In genomic region chr2:190980630-190981214, GRCh38 we compare ENCODE assay signal across 9 cellular contexts. TPM values are rescaled to one million over a fixed set of nuclear protein-coding genes. Genes with fewer than 3 reads are reported as not detected.
DNase-seq lines count a peak whose midpoint lies in the region; ATAC-seq and TF ChIP-seq lines count a peak whose summit lies in the region.
"Had no signal": no experiment of that assay in that cellular context is flagged by ENCODE, and none has a peak within 500 bp of the region (broad histone marks: within the 10 kb centered on the region; RNA-seq: fewer than 3 reads in every experiment).

No MANE protein-coding gene starts in this region.

- H3K9ac ChIP-seq in KMS-11, result peak overlapping the region; percentile 58; the same call in 1 of the 2 replicates

- ATAC-seq in activated naive CD8-positive, alpha-beta T cell treated with anti-CD3 and anti-CD28 coated beads, Interleukin-2, amount 10 ng/mL, durations not matched to agents 7 days and 5 days (ENCODE audit: low read depth), result no peak
- ATAC-seq in GM21529 (IDR thresholded peaks at IDR 0.05; ENCODE audit: unreplicated experiment), result no peak
- no peak for ATAC-seq in GM18505 (IDR thresholded peaks at IDR 0.05; ENCODE audit: unreplicated experiment)
- no peak for ATAC-seq in HG03469 (IDR thresholded peaks at IDR 0.05; ENCODE audit: unreplicated experiment)

- no peak for TF ChIP-seq POLR2A in GM18505 (IDR thresholded peaks at IDR 0.05; ENCODE audit: borderline replicate concordance, extremely low read depth, insufficient read depth, insufficient read length)

- H3K27me3 ChIP-seq in CD8-positive, alpha-beta memory T cell (ENCODE audit: insufficient read depth, low read length, poor library complexity, severe bottlenecking), result no peaks in the 10 kb centered on the region
- no peaks in the 10 kb centered on the region for H3K27me3 ChIP-seq in KMS-11 (ENCODE audit: insufficient read depth, low read depth)

- H2AFZ ChIP-seq in KMS-11 (ENCODE audit: low read depth), result peak overlapping the region; percentile 34

- POLR2A ChIA-PET in CD8-positive, alpha-beta memory T cell (lab: Charles Lee), result no interaction called here
- POLR2A ChIA-PET in activated naive CD8-positive, alpha-beta T cell treated with anti-CD3 and anti-CD28 coated beads, Interleukin-2, amount 10 ng/mL, durations not matched to agents 7 days and 5 days (lab: Charles Lee), result interaction anchor here (0.6 to 2.1 kb wide), 3 partner anchors 9 to 51 kb away, joined by 4 to 8 read pairs (median 7); partner anchors contain the start of gene STAT1

- H3K4me1 Mint-ChIP-seq in CD8-positive, alpha-beta memory T cell, result peaks cover 14 to 28% (median 15%) of the 10 kb centered on the region in 3 donors
- H3K4me1 Mint-ChIP-seq in activated naive CD8-positive, alpha-beta T cell treated with anti-CD3 and anti-CD28 coated beads, Interleukin-2, amount 10 ng/mL, durations not matched to agents 7 days and 5 days, result peaks cover 52% of the 10 kb centered on the region
- H3K4me1 Mint-ChIP-seq in nephron, result peaks cover 34% of the 10 kb centered on the region

- no peak overlapping the region for H3K4me3 ChIP-seq in CD8-positive, alpha-beta memory T cell (ENCODE audit: low read length)
- peak overlapping the region; percentile 86 for H3K4me3 ChIP-seq in KMS-11 (IDR thresholded peaks at IDR 0.05; ENCODE audit: insufficient read depth, low read depth, low read length)

- H3K27me3 Mint-ChIP-seq in CD8-positive, alpha-beta memory T cell, result no peaks in the 10 kb centered on the region
- no peaks in the 10 kb centered on the region for H3K27me3 Mint-ChIP-seq in activated naive CD8-positive, alpha-beta T cell treated with anti-CD3 and anti-CD28 coated beads, Interleukin-2, amount 10 ng/mL, durations not matched to agents 7 days and 5 days
- H3K27me3 Mint-ChIP-seq in nephron (ENCODE audit: low read depth), result peaks cover 4% of the 10 kb centered on the region

- H3K36me3 Mint-ChIP-seq in CD8-positive, alpha-beta memory T cell, result peaks cover 22 to 98% (median 53%) of the 10 kb centered on the region in 3 donors
- H3K36me3 Mint-ChIP-seq in activated naive CD8-positive, alpha-beta T cell treated with anti-CD3 and anti-CD28 coated beads, Interleukin-2, amount 10 ng/mL, durations not matched to agents 7 days and 5 days, result peaks cover 78% of the 10 kb centered on the region
- H3K36me3 Mint-ChIP-seq in nephron (ENCODE audit: low read depth), result peaks cover 95% of the 10 kb centered on the region

- H3K4me1 ChIP-seq in CD8-positive, alpha-beta memory T cell (ENCODE audit: insufficient read depth, low read length), result peaks cover 20% of the 10 kb centered on the region
- peaks cover 70% of the 10 kb centered on the region for H3K4me1 ChIP-seq in KMS-11 (ENCODE audit: low read depth, poor library complexity, severe bottlenecking)

- H3K79me2 ChIP-seq in KMS-11 (ENCODE audit: insufficient read depth, low read depth), result no peaks in the 10 kb centered on the region

- H3K9me3 ChIP-seq in CD8-positive, alpha-beta memory T cell (ENCODE audit: low read length), result no peaks in the 10 kb centered on the region

- H4K20me1 ChIP-seq in KMS-11 (ENCODE audit: insufficient read depth), result no peaks in the 10 kb centered on the region

- DNase-seq in CD8-positive, alpha-beta memory T cell, result no peak
- DNase-seq in activated naive CD8-positive, alpha-beta T cell treated with anti-CD3 and anti-CD28 coated beads, Interleukin-2, amount 10 ng/mL, durations not matched to agents 7 days and 5 days, result no peak
- no peak for DNase-seq in dermis blood vessel endothelial cell
- DNase-seq: activated CD8-positive, alpha-beta memory T cell treated with anti-CD3 and anti-CD28 coated beads for 24 hours had no signal

- H3K9me3 Mint-ChIP-seq in CD8-positive, alpha-beta memory T cell, result no peaks in the 10 kb centered on the region
- H3K9me3 Mint-ChIP-seq in activated naive CD8-positive, alpha-beta T cell treated with anti-CD3 and anti-CD28 coated beads, Interleukin-2, amount 10 ng/mL, durations not matched to agents 7 days and 5 days, result no peaks in the 10 kb centered on the region
- peaks cover 2% of the 10 kb centered on the region for H3K9me3 Mint-ChIP-seq in nephron

- CTCF ChIA-PET in CD8-positive, alpha-beta memory T cell (lab: Charles Lee), result interaction anchor here (2.9 kb wide), 1 partner anchor 130 kb away, joined by 8 read pairs; no protein-coding TSS in a partner anchor

- TF ChIP-seq CTCF in KMS-11 (conservative IDR thresholded peaks at IDR 0.05; ENCODE audit: low read depth, low read length) (no peak), nephron (IDR thresholded peaks at IDR 0.05; ENCODE audit: unreplicated experiment in 3 of 3) (no peak)

- peaks cover 98% of the 10 kb centered on the region for H3K36me3 ChIP-seq in CD8-positive, alpha-beta memory T cell (ENCODE audit: insufficient read depth, low read length)
- H3K36me3 ChIP-seq in KMS-11 (ENCODE audit: insufficient read depth), result no peaks in the 10 kb centered on the region; the same call in 1 of the 2 replicates

- H3K4me2 ChIP-seq in KMS-11, result peak overlapping the region; percentile 80

- H3K27ac ChIP-seq in CD8-positive, alpha-beta memory T cell (ENCODE audit: low read depth, low read length), result no peak overlapping the region
- H3K27ac ChIP-seq in KMS-11, result peak overlapping the region; percentile 84

- H3K4me3 Mint-ChIP-seq in CD8-positive, alpha-beta memory T cell, result no peak overlapping the region
- no peak overlapping the region for H3K4me3 Mint-ChIP-seq in activated naive CD8-positive, alpha-beta T cell treated with anti-CD3 and anti-CD28 coated beads, Interleukin-2, amount 10 ng/mL, durations not matched to agents 7 days and 5 days
- H3K4me3 Mint-ChIP-seq in nephron, result peak overlapping the region; percentile 16 to 67 (median 63)

- peak overlapping the region; percentile 5 to 92 (median 75) for H3K27ac Mint-ChIP-seq in CD8-positive, alpha-beta memory T cell
- peak overlapping the region; percentile 44 for H3K27ac Mint-ChIP-seq in activated naive CD8-positive, alpha-beta T cell treated with anti-CD3 and anti-CD28 coated beads, Interleukin-2, amount 10 ng/mL, durations not matched to agents 7 days and 5 days
- peak overlapping the region; percentile 93 to 98 (median 95) for H3K27ac Mint-ChIP-seq in nephron

RNA-seq across cellular contexts. Expression of gene STAT1, which starts 33.2 kb away (rescaled TPM):
- 100 to 1,000 TPM; 142 to 145 TPM for total RNA-seq in CD8-positive, alpha-beta memory T cell
- polyA plus RNA-seq in CD8-positive, alpha-beta memory T cell, result 173 TPM
- total RNA-seq in activated naive CD8-positive, alpha-beta T cell treated with anti-CD3 and anti-CD28 coated beads, Interleukin-2, amount 10 ng/mL, durations not matched to agents 7 days and 5 days, result 100 to 1,000 TPM; 544 to 571 TPM
- total RNA-seq in dermis blood vessel endothelial cell, result 68.6 and 120 TPM in 2 replicates

Comparison
In these comparisons a context has a peak if more than half of its experiments do, and no peak if none do; other contexts are left out.
1. H3K27ac Mint-ChIP-seq: peak in every context shown above with its lines; median percentile 95 in nephron; 75 in CD8-positive, alpha-beta memory T cell; 44 in activated naive CD8-positive, alpha-beta T cell treated with anti-CD3 and anti-CD28 coated beads, Interleukin-2, amount 10 ng/mL, durations not matched to agents 7 days and 5 days.
2. H3K4me3 Mint-ChIP-seq: peak in nephron (3 of 3); none in CD8-positive, alpha-beta memory T cell (0 of 7) and activated naive CD8-positive, alpha-beta T cell treated with anti-CD3 and anti-CD28 coated beads, Interleukin-2, amount 10 ng/mL, durations not matched to agents 7 days and 5 days (single experiment).